Comparison of ENCODE assay signal across 1 cellular context in genomic region chr19:43960411-43960810, GRCh38.
TF ChIP-seq lines count a peak whose summit lies in the region.

No MANE protein-coding gene starts in this region.

TF ChIP-seq in SK-N-SH, 30 proteins besides CTCF, POLR2A, EP300 and RAD21 (continued from another document):
- TF ChIP-seq IRF3 (IDR thresholded peaks at IDR 0.05; ENCODE audit: low read depth, low read length) (no peak), FOXJ3 (CRISPR knock-in tag; IDR thresholded peaks at IDR 0.05) (no peak), POLR2AphosphoS5 (IDR thresholded peaks at IDR 0.05; ENCODE audit: low read depth, low read length) (no peak), RFX5 (IDR thresholded peaks at IDR 0.05; ENCODE audit: low read length) (no peak), USF2 (IDR thresholded peaks at IDR 0.05; ENCODE audit: borderline replicate concordance, low read depth, low read length) (no peak), TCF12 (IDR thresholded peaks at IDR 0.05) (no peak), NRF1 (IDR thresholded peaks at IDR 0.05; ENCODE audit: low read depth, low read length) (no peak), ELF1 (IDR thresholded peaks at IDR 0.05) (no peak), SMC3 (IDR thresholded peaks at IDR 0.05; ENCODE audit: low read depth, low read length) (no peak), GABPA (IDR thresholded peaks at IDR 0.05; ENCODE audit: low read depth) (no peak), EZH2phosphoT487 (IDR thresholded peaks at IDR 0.05; ENCODE audit: borderline replicate concordance, low read depth) (no peak), RCOR1 (IDR thresholded peaks at IDR 0.05; ENCODE audit: low read length) (no peak), REST (IDR thresholded peaks at IDR 0.05; ENCODE audit: low read depth, low read length) (no peak)
- TF ChIP-seq, protein P1, sequence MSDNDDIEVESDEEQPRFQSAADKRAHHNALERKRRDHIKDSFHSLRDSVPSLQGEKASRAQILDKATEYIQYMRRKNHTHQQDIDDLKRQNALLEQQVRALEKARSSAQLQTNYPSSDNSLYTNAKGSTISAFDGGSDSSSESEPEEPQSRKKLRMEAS (IDR thresholded peaks at IDR 0.05; ENCODE audit: low read depth), result no peak
- TF ChIP-seq, protein P2, sequence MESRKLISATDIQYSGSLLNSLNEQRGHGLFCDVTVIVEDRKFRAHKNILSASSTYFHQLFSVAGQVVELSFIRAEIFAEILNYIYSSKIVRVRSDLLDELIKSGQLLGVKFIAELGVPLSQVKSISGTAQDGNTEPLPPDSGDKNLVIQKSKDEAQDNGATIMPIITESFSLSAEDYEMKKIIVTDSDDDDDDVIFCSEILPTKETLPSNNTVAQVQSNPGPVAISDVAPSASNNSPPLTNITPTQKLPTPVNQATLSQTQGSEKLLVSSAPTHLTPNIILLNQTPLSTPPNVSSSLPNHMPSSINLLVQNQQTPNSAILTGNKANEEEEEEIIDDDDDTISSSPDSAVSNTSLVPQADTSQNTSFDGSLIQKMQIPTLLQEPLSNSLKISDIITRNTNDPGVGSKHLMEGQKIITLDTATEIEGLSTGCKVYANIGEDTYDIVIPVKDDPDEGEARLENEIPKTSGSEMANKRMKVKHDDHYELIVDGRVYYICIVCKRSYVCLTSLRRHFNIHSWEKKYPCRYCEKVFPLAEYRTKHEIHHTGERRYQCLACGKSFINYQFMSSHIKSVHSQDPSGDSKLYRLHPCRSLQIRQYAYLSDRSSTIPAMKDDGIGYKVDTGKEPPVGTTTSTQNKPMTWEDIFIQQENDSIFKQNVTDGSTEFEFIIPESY (IDR thresholded peaks at IDR 0.05; ENCODE audit: borderline replicate concordance, low read depth), result no peak
TF ChIP-seq in SK-N-SH: peak in this region for 0.
